ENCODE assay signal across 25 cellular contexts in the genomic region with DNA sequence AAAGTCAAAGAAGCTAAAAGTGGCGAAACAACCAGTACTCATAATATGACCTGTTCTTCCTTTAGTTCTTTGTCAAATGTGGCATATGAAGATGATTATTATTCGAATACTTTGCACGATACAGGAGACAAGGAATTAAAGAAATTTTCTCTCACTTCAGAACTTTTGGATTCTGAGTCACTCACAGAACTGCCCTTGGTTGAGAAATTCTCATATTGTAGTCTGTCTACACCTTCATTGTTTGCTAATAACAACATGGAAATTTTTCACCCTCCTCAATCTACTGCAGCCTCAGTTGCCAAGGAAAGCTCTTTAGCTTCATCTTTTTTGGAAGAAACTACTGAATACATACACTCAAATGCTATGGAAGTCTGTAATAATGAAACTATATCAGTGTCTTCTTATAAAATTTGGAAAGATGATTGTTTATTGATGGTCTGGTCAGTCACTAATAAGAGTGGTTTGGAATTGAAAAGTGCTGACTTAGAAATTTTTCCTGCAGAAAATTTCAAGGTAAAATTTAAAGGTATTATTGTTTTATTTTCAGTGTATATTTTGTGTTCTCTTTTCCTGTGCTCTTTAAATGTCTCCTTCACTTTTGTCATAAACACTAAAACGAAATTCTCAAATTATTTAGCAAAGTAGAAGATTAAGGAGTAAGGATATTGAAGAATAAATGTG.
"Had no signal": no experiment of that assay in that cellular context is flagged by ENCODE, and none has a peak within 500 bp of the region (broad histone marks: within the 10 kb centered on the region; RNA-seq: fewer than 3 reads in every experiment).

No MANE protein-coding gene starts in this region.

- H3K4me1 ChIP-seq: colonic mucosa, left lung, neural progenitor cell, prostate gland, right atrium auricular region, sigmoid colon, tibial nerve, upper lobe of left lung had no signal

- DNase-seq: colonic mucosa; effector CD8-positive, alpha-beta T cell; endodermal cell; erythroblast; gastrocnemius medialis; head of caudate nucleus; left cardiac atrium; left lung; mucosa of descending colon; naive B cell; sigmoid colon; stimulated activated CD4-positive, alpha-beta T cell treated with anti-CD3 and anti-CD28 coated beads, Interleukin-15, amount 100 ng/mL, for 24 hours; stimulated activated CD4-positive, alpha-beta T cell treated with anti-CD3 and anti-CD28 coated beads, Interleukin-2, amount 100 ng/mL, for 48 hours; stimulated activated naive B cell treated with anti-CD40 and anti-IgM and Interleukin-4, amounts not matched to agents 10 μg/mL and 1 μg/mL and 100 μg/mL, for 72 hours; upper lobe of left lung had no signal

- ATAC-seq: gastrocnemius medialis; left cardiac atrium; left lung; mucosa of descending colon; stimulated activated naive B cell treated with anti-CD40 and anti-IgM and Interleukin-4, amounts not matched to agents 10 μg/mL and 1 μg/mL and 100 μg/mL, for 72 hours had no signal

- H3K27me3 Mint-ChIP-seq: central memory CD8-positive, alpha-beta T cell; dendritic cell treated with granulocyte-macrophage colony-stimulating factor and Interleukin-4, amounts not matched to agents 40 ng/mL and 50 ng/mL, for 4 days; naive B cell; stimulated activated naive B cell treated with anti-CD40 and anti-IgM and Interleukin-4, amounts not matched to agents 10 μg/mL and 1 μg/mL and 100 μg/mL, for 72 hours; stimulated activated naive CD8-positive, alpha-beta T cell treated with anti-CD3 and anti-CD28 coated beads, Interleukin-15, Interleukin-2, amounts not matched to agents 100 ng/mL and 50 ng/mL, for 24 hours had no signal

- H3K4me3 ChIP-seq: colonic mucosa, gastrocnemius medialis, left lung, mucosa of descending colon, neural progenitor cell, prostate gland, right atrium auricular region, sigmoid colon, thoracic aorta, tibial nerve, upper lobe of left lung had no signal

- H3K27ac ChIP-seq: colonic mucosa, gastrocnemius medialis, left lung, neural progenitor cell, prostate gland, right atrium auricular region, sigmoid colon, thoracic aorta, tibial nerve, upper lobe of left lung had no signal

- H3K9me3 Mint-ChIP-seq: central memory CD8-positive, alpha-beta T cell; dendritic cell treated with granulocyte-macrophage colony-stimulating factor and Interleukin-4, amounts not matched to agents 40 ng/mL and 50 ng/mL, for 4 days; endodermal cell; naive B cell; nephron; neural progenitor cell; stimulated activated naive CD8-positive, alpha-beta T cell treated with anti-CD3 and anti-CD28 coated beads, Interleukin-15, Interleukin-2, amounts not matched to agents 100 ng/mL and 50 ng/mL, for 24 hours had no signal

- H3K4me1 Mint-ChIP-seq: central memory CD8-positive, alpha-beta T cell; endodermal cell; nephron; neural progenitor cell had no signal

- H3K9me3 ChIP-seq: colonic mucosa, gastrocnemius medialis, left lung, mucosa of descending colon, prostate gland, right atrium auricular region, sigmoid colon, thoracic aorta, tibial nerve, upper lobe of left lung had no signal

- H3K4me3 Mint-ChIP-seq: central memory CD8-positive, alpha-beta T cell; dendritic cell treated with granulocyte-macrophage colony-stimulating factor and Interleukin-4, amounts not matched to agents 40 ng/mL and 50 ng/mL, for 4 days; endodermal cell; naive B cell; nephron; neural progenitor cell; stimulated activated naive B cell treated with anti-CD40 and anti-IgM and Interleukin-4, amounts not matched to agents 10 μg/mL and 1 μg/mL and 100 μg/mL, for 72 hours; stimulated activated naive CD8-positive, alpha-beta T cell treated with anti-CD3 and anti-CD28 coated beads, Interleukin-15, Interleukin-2, amounts not matched to agents 100 ng/mL and 50 ng/mL, for 24 hours had no signal

- H3K27ac Mint-ChIP-seq: dendritic cell treated with granulocyte-macrophage colony-stimulating factor and Interleukin-4, amounts not matched to agents 40 ng/mL and 50 ng/mL, for 4 days; endodermal cell; naive B cell; nephron; neural progenitor cell; stimulated activated naive B cell treated with anti-CD40 and anti-IgM and Interleukin-4, amounts not matched to agents 10 μg/mL and 1 μg/mL and 100 μg/mL, for 72 hours; stimulated activated naive CD8-positive, alpha-beta T cell treated with anti-CD3 and anti-CD28 coated beads, Interleukin-15, Interleukin-2, amounts not matched to agents 100 ng/mL and 50 ng/mL, for 24 hours had no signal

- H3K36me3 ChIP-seq: colonic mucosa, neural progenitor cell, prostate gland had no signal

- H3K4me2 ChIP-seq: neural progenitor cell had no signal

- H2AFZ ChIP-seq: neural progenitor cell had no signal

- H3K27me3 ChIP-seq: colonic mucosa, gastrocnemius medialis, left lung, neural progenitor cell, right atrium auricular region, sigmoid colon, tibial nerve, upper lobe of left lung had no signal

- H3K9ac ChIP-seq: neural progenitor cell had no signal

- FAIRE-seq: urothelium cell line had no signal
